8 cellular contexts compared by ENCODE assay signal in the genomic region with DNA sequence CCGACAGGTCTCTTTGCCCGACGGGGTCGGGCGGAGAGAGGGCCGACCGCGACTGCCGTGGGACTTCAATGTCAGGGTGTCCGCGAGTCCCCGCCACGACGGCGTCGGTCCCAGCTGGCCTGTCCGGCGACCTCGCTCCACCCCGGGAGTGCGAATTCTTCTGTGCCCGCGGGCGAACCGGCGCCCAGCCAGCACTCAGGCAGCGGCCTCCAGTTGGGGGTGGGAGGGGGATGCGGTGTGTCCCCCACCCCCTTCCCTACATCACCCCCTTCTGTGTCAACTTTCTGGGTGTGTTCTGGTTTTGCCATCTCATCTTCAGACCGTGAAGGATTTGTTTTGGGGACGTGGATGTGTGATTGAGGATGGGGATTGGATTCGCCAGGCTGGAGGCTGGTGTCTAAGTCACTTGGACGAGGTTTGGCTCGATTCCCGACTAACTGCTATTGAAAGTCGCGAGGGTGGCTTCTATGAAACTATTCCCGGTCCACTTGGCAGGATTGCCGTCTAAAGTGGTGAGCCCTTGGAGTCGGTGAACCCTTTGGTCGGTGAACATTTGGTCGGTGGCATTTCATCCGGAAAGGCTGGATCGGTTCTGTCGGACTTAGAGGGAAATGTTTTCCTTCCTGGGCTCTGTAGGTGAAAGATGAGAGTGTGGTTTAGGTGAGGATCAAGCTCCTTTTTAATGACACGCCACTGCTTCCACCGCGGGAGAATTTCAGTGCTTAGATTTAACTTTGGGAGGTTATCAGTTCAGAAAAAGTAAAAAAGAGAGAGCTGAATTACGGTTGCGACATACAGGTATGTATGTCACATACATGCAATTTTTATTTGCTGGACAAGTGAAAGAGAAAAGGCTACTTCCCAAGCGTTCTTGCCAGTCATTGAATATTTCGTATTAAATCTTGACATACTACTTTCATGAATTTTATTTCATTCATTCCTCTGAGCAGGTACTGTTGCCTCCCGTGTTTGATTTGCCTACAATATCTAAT. TPM values are rescaled to one million over a fixed set of nuclear protein-coding genes. Genes with fewer than 3 reads are reported as not detected.
DNase-seq lines count a peak whose midpoint lies in the region; ATAC-seq and TF ChIP-seq lines count a peak whose summit lies in the region.

No MANE protein-coding gene starts in this region.

- H3K27me3 ChIP-seq in skeletal muscle tissue (ENCODE audit: control insufficient read depth in 3 of 3, insufficient read depth in 3 of 3, low read length in 3 of 3): no peaks in the 10 kb centered on the region

- H3K4me3 Mint-ChIP-seq in brain: peak overlapping the region in 4 of 5 experiments; percentile 88 to 97 (median 94)
- H3K4me3 Mint-ChIP-seq in T-helper 17 cell: no peak overlapping the region

- H3K27me3 Mint-ChIP-seq in brain (peaks cover 4% of the 10 kb centered on the region), T-helper 17 cell (peaks cover 10% of the 10 kb centered on the region)

- H3K9me3 ChIP-seq in skeletal muscle tissue (ENCODE audit: control insufficient read depth in 3 of 3, low read length in 3 of 3) (no peaks in the 10 kb centered on the region), T-helper 17 cell (ENCODE audit: control insufficient read depth, low read length, poor library complexity, severe bottlenecking) (no peaks in the 10 kb centered on the region)

- no peaks in the 10 kb centered on the region for H3K36me3 ChIP-seq in skeletal muscle tissue (ENCODE audit: control insufficient read depth in 3 of 3, insufficient read depth in 3 of 3, low read length in 3 of 3)

- ATAC-seq in HG02763 (IDR thresholded peaks at IDR 0.05; ENCODE audit: unreplicated experiment) (peak; percentile 29), T-helper 17 cell (no peak)

- DNase-seq in stimulated activated CD4-positive, alpha-beta T cell treated with anti-CD3 and anti-CD28 coated beads, Interleukin-12 subunit alpha, Interleukin-12 subunit beta, amount 100 ng/mL, for 4 hours: peak; percentile 27
- DNase-seq in stimulated activated CD4-positive, alpha-beta T cell treated with anti-CD3 and anti-CD28 coated beads, Interleukin-4, amount 100 ng/mL, for 24 hours: no peak
- peak; percentile 58 for DNase-seq in NCI-H526 treated with DMSO at 0.1 percent for 48 hours (lab: John Stamatoyannopoulos, UW)
- DNase-seq in iPS-NIHi11 (ENCODE audit: low spot score): peak; percentile 48
- no peak for DNase-seq in T-helper 17 cell

- H3K9ac ChIP-seq in skeletal muscle tissue (ENCODE audit: low read depth in 1 of 3, low read length in 3 of 3): peak overlapping the region; percentile 85 to 89 (median 88)

- peaks cover 10 to 29% (median 25%) of the 10 kb centered on the region in 3 donors for H3K4me1 ChIP-seq in skeletal muscle tissue (ENCODE audit: control insufficient read depth in 3 of 3, insufficient read depth in 3 of 3, low read length in 3 of 3)

- H3K27ac ChIP-seq in skeletal muscle tissue (ENCODE audit: low read depth, low read length): peak overlapping the region; percentile 75

- peak overlapping the region; percentile 76 to 83 (median 81) for H3K4me3 ChIP-seq in skeletal muscle tissue (ENCODE audit: low read length in 3 of 3)

- H3K36me3 Mint-ChIP-seq in brain (no peaks in the 10 kb centered on the region), T-helper 17 cell (ENCODE audit: low read depth) (peaks cover 3% of the 10 kb centered on the region)

- H3K27ac Mint-ChIP-seq in brain (peak overlapping the region; percentile 6 to 93 (median 91)), T-helper 17 cell (no peak overlapping the region)

- TF ChIP-seq CTCF in brain (conservative IDR thresholded peaks at IDR 0.05): no peak

- no peaks in the 10 kb centered on the region for H3K9me3 Mint-ChIP-seq in brain

- peaks cover 51% of the 10 kb centered on the region for H3K4me1 Mint-ChIP-seq in brain
- H3K4me1 Mint-ChIP-seq in T-helper 17 cell: peaks cover 26% of the 10 kb centered on the region

RNA-seq across cellular contexts. Expression of gene ABCD3, which starts 0.8 kb away (rescaled TPM):
- 8.9 TPM for polyA plus RNA-seq in brain (ENCODE audit: insufficient read depth, low read depth, low replicate concordance)
- total RNA-seq in skeletal muscle tissue (31.8 TPM), T-helper 17 cell (10 to 100 TPM; 17.1 to 18.1 TPM)

Comparison
In these comparisons a context has a peak if more than half of its experiments do, and no peak if none do; other contexts are left out.
1. DNase-seq: peak in stimulated activated CD4-positive, alpha-beta T cell treated with anti-CD3 and anti-CD28 coated beads, Interleukin-12 subunit alpha, Interleukin-12 subunit beta, amount 100 ng/mL, for 4 hours (single experiment), NCI-H526 treated with DMSO at 0.1 percent for 48 hours (single experiment) and iPS-NIHi11 (single experiment); none in stimulated activated CD4-positive, alpha-beta T cell treated with anti-CD3 and anti-CD28 coated beads, Interleukin-4, amount 100 ng/mL, for 24 hours (single experiment) and T-helper 17 cell (0 of 3).